ENCODE assay signal across 1 cellular context in the genomic region with DNA sequence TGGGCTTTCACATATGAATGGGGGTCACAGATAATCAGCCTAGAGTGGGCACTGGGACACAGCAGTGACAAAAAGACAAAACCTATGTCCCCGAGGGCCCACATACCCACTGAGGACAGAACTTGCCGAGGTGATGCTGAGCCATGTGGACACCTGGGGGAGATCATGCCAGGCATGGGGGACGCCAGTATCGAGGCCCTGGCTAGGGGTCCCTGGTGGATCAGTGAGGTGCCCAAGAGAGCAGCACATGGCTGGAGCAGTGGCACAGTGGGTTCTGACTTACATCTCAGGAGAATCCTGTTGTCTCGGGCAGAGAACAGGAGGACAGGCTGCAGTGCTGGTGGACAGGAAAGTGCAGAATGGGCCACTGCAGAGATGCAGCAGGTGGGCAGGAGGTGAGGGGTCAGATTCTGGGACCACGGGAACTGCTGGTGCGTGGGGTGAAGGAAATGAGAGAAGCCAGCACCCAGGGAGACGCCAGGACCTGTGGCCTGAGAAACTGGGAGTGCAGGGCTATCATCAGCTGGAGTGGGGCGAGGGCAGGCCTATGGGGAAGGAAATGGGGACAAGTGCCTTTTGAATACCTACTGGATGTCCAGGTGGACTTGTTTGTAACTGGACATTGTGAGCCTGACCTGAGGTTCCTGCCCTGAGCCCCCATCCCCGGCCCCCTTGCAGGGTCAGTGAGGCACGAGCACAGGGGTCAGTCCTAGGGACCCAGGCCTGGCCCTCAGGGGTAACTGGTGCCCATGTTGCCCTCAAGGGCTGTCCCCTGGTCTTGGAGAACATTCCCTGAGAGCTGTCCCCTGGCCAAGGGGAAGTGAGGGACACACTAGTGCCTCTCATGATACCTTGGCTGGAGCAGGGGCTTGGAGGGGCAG.
TF ChIP-seq lines count a peak whose summit lies in the region.

No MANE protein-coding gene starts in this region.

TF ChIP-seq in H1, 55 proteins besides CTCF, POLR2A, EP300 and RAD21 (continued from another document):
- no peak for TF ChIP-seq SP1 (IDR thresholded peaks at IDR 0.05; ENCODE audit: low read depth, low read length)
TF ChIP-seq in H1: peak in this region for 0.
